Comparison of ENCODE assay signal across 27 cellular contexts in genomic region chr3:70740872-70741271, GRCh38.
"Had no signal": no experiment of that assay in that cellular context is flagged by ENCODE, and none has a peak within 500 bp of the region (broad histone marks: within the 10 kb centered on the region; RNA-seq: fewer than 3 reads in every experiment).

No MANE protein-coding gene starts in this region.

- H3K4me3 Mint-ChIP-seq: activated CD4-positive, alpha-beta memory T cell treated with anti-CD3 and anti-CD28 coated beads, Interleukin-2, amount 10 ng/mL, durations not matched to agents 7 days and 5 days; activated CD4-positive, alpha-beta T cell treated with anti-CD3 and anti-CD28 coated beads, Interleukin-2, amount 10 ng/mL, durations not matched to agents 24 days and 14 days; activated naive CD4-positive, alpha-beta T cell treated with anti-CD3 and anti-CD28 coated beads, Interleukin-2, amount 50 U/mL, for 24 hours; activated naive CD8-positive, alpha-beta T cell treated with anti-CD3 and anti-CD28 coated beads, Interleukin-2, amount 50 U/mL, for 24 hours; activated T-cell treated with anti-CD3 and anti-CD28 coated beads, Interleukin-2, amount 50 U/mL, for 4 hours; dendritic cell treated with granulocyte-macrophage colony-stimulating factor and Interleukin-4, amounts not matched to agents 40 ng/mL and 50 ng/mL, for 4 days; mesothelial cell of epicardium; naive B cell; stimulated activated memory B cell treated with anti-CD40 and anti-IgM and Interleukin-4, amounts not matched to agents 10 μg/mL and 1 μg/mL and 100 μg/mL, for 72 hours; stimulated activated naive CD8-positive, alpha-beta T cell treated with anti-CD3 and anti-CD28 coated beads, Interleukin-15, amount 100 ng/mL, for 72 hours; type B pancreatic cell had no signal

- H3K9me3 Mint-ChIP-seq: activated CD4-positive, alpha-beta memory T cell treated with anti-CD3 and anti-CD28 coated beads, Interleukin-2, amount 10 ng/mL, durations not matched to agents 7 days and 5 days; activated CD4-positive, alpha-beta T cell treated with anti-CD3 and anti-CD28 coated beads, Interleukin-2, amount 10 ng/mL, durations not matched to agents 24 days and 14 days; activated naive CD4-positive, alpha-beta T cell treated with anti-CD3 and anti-CD28 coated beads, Interleukin-2, amount 50 U/mL, for 24 hours; activated naive CD8-positive, alpha-beta T cell treated with anti-CD3 and anti-CD28 coated beads, Interleukin-2, amount 50 U/mL, for 24 hours; activated T-cell treated with anti-CD3 and anti-CD28 coated beads, Interleukin-2, amount 50 U/mL, for 4 hours; activated T-helper 2 cell treated with anti-CD3 and anti-CD28 coated beads, Interferon-gamma antibody, Interleukin-2, Interleukin-4, amounts not matched to agents 10 μg/mL and 5 μg/mL and 100 μg/mL, durations not matched to agents 14 hours and 24 hours and 36 hours; dendritic cell treated with granulocyte-macrophage colony-stimulating factor and Interleukin-4, amounts not matched to agents 40 ng/mL and 50 ng/mL, for 4 days; naive B cell; stimulated activated memory B cell treated with anti-CD40 and anti-IgM and Interleukin-4, amounts not matched to agents 10 μg/mL and 1 μg/mL and 100 μg/mL, for 72 hours; stimulated activated naive CD8-positive, alpha-beta T cell treated with anti-CD3 and anti-CD28 coated beads, Interleukin-15, amount 100 ng/mL, for 72 hours had no signal

- H3K4me1 Mint-ChIP-seq: activated CD4-positive, alpha-beta memory T cell treated with anti-CD3 and anti-CD28 coated beads, Interleukin-2, amount 10 ng/mL, durations not matched to agents 7 days and 5 days; activated CD4-positive, alpha-beta T cell treated with anti-CD3 and anti-CD28 coated beads, Interleukin-2, amount 10 ng/mL, durations not matched to agents 24 days and 14 days had no signal

- H3K27me3 Mint-ChIP-seq: activated CD4-positive, alpha-beta T cell treated with anti-CD3 and anti-CD28 coated beads, Interleukin-2, amount 10 ng/mL, durations not matched to agents 24 days and 14 days; stimulated activated naive CD8-positive, alpha-beta T cell treated with anti-CD3 and anti-CD28 coated beads, Interleukin-15, amount 100 ng/mL, for 72 hours; type B pancreatic cell had no signal

- DNase-seq: activated CD4-positive, alpha-beta memory T cell treated with anti-CD3 and anti-CD28 coated beads, Interleukin-2, amount 10 ng/mL, durations not matched to agents 7 days and 5 days; activated CD4-positive, alpha-beta T cell treated with anti-CD3 and anti-CD28 coated beads, Interleukin-2, amount 10 ng/mL, durations not matched to agents 24 days and 14 days; activated naive CD8-positive, alpha-beta T cell treated with anti-CD3 and anti-CD28 coated beads, Interleukin-2, amount 50 U/mL, for 24 hours; activated T-cell treated with anti-CD3 and anti-CD28 coated beads, Interleukin-2, amount 50 U/mL, for 4 hours; amygdala; central memory CD4-positive, alpha-beta T cell; effector CD8-positive, alpha-beta T cell; gastrocnemius medialis; left cardiac atrium; naive B cell; nucleus accumbens; psoas muscle; sigmoid colon; small intestine; stimulated activated CD4-positive, alpha-beta T cell treated with anti-CD3 and anti-CD28 coated beads, Interleukin-4, amount 100 ng/mL, for 4 hours; stimulated activated CD8-positive, alpha-beta memory T cell treated with anti-CD3 and anti-CD28 coated beads, Interleukin-4, amount 100 ng/mL, for 48 hours; stimulated activated naive CD8-positive, alpha-beta T cell treated with anti-CD3 and anti-CD28 coated beads, Interleukin-15, amount 100 ng/mL, for 72 hours; substantia nigra; T-helper 9 cell; uterus; WERI-Rb-1 had no signal

- H3K36me3 Mint-ChIP-seq: activated naive CD4-positive, alpha-beta T cell treated with anti-CD3 and anti-CD28 coated beads, Interleukin-2, amount 50 U/mL, for 24 hours; mesothelial cell of epicardium; naive B cell; stimulated activated memory B cell treated with anti-CD40 and anti-IgM and Interleukin-4, amounts not matched to agents 10 μg/mL and 1 μg/mL and 100 μg/mL, for 72 hours; type B pancreatic cell had no signal

- H3K27ac Mint-ChIP-seq: activated CD4-positive, alpha-beta memory T cell treated with anti-CD3 and anti-CD28 coated beads, Interleukin-2, amount 10 ng/mL, durations not matched to agents 7 days and 5 days; activated CD4-positive, alpha-beta T cell treated with anti-CD3 and anti-CD28 coated beads, Interleukin-2, amount 10 ng/mL, durations not matched to agents 24 days and 14 days; activated naive CD4-positive, alpha-beta T cell treated with anti-CD3 and anti-CD28 coated beads, Interleukin-2, amount 50 U/mL, for 24 hours; activated naive CD8-positive, alpha-beta T cell treated with anti-CD3 and anti-CD28 coated beads, Interleukin-2, amount 50 U/mL, for 24 hours; activated T-helper 2 cell treated with anti-CD3 and anti-CD28 coated beads, Interferon-gamma antibody, Interleukin-2, Interleukin-4, amounts not matched to agents 10 μg/mL and 5 μg/mL and 100 μg/mL, durations not matched to agents 14 hours and 24 hours and 36 hours; dendritic cell treated with granulocyte-macrophage colony-stimulating factor and Interleukin-4, amounts not matched to agents 40 ng/mL and 50 ng/mL, for 4 days; mesothelial cell of epicardium; naive B cell; stimulated activated memory B cell treated with anti-CD40 and anti-IgM and Interleukin-4, amounts not matched to agents 10 μg/mL and 1 μg/mL and 100 μg/mL, for 72 hours; stimulated activated naive CD8-positive, alpha-beta T cell treated with anti-CD3 and anti-CD28 coated beads, Interleukin-15, amount 100 ng/mL, for 72 hours; type B pancreatic cell had no signal
